Comparison of ENCODE assay signal across 12 cellular contexts in the genomic region with DNA sequence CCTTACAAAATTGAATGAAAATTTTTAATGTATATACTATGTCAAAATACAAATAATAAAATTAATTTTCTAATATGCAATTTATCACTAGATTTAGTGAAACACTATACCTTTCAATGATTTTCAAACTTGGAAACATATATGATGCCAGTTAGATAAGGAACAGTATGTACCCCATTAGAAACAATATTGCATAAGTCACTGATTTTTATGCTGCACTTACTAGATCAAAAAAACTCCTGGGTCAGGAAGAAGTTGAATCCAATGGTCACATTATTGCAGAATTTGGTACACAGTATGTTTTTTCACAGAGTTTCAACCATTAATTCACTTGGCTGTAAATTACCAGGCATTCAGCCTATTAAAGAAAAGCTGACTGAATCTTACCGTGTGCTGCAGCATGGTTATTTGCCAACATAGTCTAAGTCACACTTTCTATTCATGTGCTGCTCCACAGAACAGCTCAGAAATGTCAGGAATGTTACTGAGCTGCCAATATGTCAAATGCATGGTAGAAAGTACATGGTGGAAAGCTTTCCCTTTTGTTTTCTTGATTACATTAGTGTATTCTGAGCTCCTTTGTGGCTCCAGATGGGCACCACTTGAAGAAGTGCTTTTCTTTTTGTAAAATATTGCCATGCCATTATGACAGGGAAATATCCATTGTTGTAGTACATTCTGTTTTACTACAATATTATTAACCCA. TPM values are rescaled to one million over a fixed set of nuclear protein-coding genes. Genes with fewer than 3 reads are reported as not detected.
DNase-seq lines count a peak whose midpoint lies in the region; ATAC-seq and TF ChIP-seq lines count a peak whose summit lies in the region.
"Had no signal": no experiment of that assay in that cellular context is flagged by ENCODE, and none has a peak within 500 bp of the region (broad histone marks: within the 10 kb centered on the region; RNA-seq: fewer than 3 reads in every experiment).

No MANE protein-coding gene starts in this region.

- H3K9me3 ChIP-seq in heart right ventricle: peaks cover 0 to 3% (median 0%) of the 10 kb centered on the region in 11 donors
- H3K9me3 ChIP-seq: uterus had no signal

- H3K4me3 ChIP-seq in astrocyte of the cerebellum (ENCODE audit: low read depth, low read length): no peak overlapping the region
- peak overlapping the region in 1 of 10 donors; percentile 15 for H3K4me3 ChIP-seq in heart right ventricle
- H3K4me3 ChIP-seq in retinal pigment epithelial cell (ENCODE audit: low read length): no peak overlapping the region
- H3K4me3 ChIP-seq: uterus had no signal

- no peaks in the 10 kb centered on the region for H3K36me3 ChIP-seq in heart right ventricle
- H3K36me3 ChIP-seq: uterus had no signal

- no peaks in the 10 kb centered on the region for H3K27me3 ChIP-seq in heart right ventricle
- H3K27me3 ChIP-seq: uterus had no signal

- in situ Hi-C loops in astrocyte of the cerebellum (cut with HindIII; ENCODE audit: low sequenced_read_pairs): no loop called here

- DNase-seq in H4 (ENCODE audit: low spot score) (peak; percentile 68), astrocyte of the cerebellum (ENCODE audit: low read depth) (peak; percentile 92), heart right ventricle (peak in 1 of 2 donors; percentile 11), retinal pigment epithelial cell (ENCODE audit: low read depth) (peak; percentile 89), SHP77 (lab: John Stamatoyannopoulos, UW) (no peak)
- DNase-seq: activated CD4-positive, alpha-beta T cell treated with anti-CD3 and anti-CD28 coated beads, Interleukin-2, amount 10 ng/mL, durations not matched to agents 24 days and 14 days; activated naive CD8-positive, alpha-beta T cell treated with anti-CD3 and anti-CD28 coated beads for 36 hours; NCI-H1930; uterus had no signal

- H3K27ac ChIP-seq in heart right ventricle: peak overlapping the region in 9 of 10 donors; percentile 35 to 84 (median 69)
- H3K27ac ChIP-seq: uterus had no signal

- peaks cover 0 to 25% (median 6%) of the 10 kb centered on the region in 9 donors for H3K4me1 ChIP-seq in heart right ventricle
- H3K4me1 ChIP-seq: uterus had no signal

- WGBS in heart right ventricle, 2 donors: 9 to 14% methylated on average over 1 of the region's 1 CpG

- intact Hi-C loops in heart right ventricle (cut with DNase I): loop anchor here in 3 of 10 donors (2.0 to 10.0 kb wide), 3 partner anchors 399 to 509 kb away; no protein-coding TSS in a partner anchor

- ATAC-seq in heart right ventricle: peak; percentile 56 to 89 (median 82)
- no peak for ATAC-seq in HG02981 (IDR thresholded peaks at IDR 0.05; ENCODE audit: unreplicated experiment)
- ATAC-seq in HG02571 (IDR thresholded peaks at IDR 0.05; ENCODE audit: unreplicated experiment): no peak
- no peak for ATAC-seq in HG03439 (IDR thresholded peaks at IDR 0.05; ENCODE audit: unreplicated experiment)

- TF ChIP-seq CTCF in astrocyte of the cerebellum (IDR thresholded peaks at IDR 0.05; ENCODE audit: low read depth, low read length, missing control alignments): no peak
- no peak for TF ChIP-seq CTCF in heart right ventricle (IDR thresholded peaks at IDR 0.05)
- no peak for TF ChIP-seq CTCF in retinal pigment epithelial cell (conservative IDR thresholded peaks at IDR 0.05; ENCODE audit: low read depth, low read length)

RNA-seq across cellular contexts. Expression of a gene that starts 9.9 kb away (rescaled TPM):
- total RNA-seq in H4 (2014; rRNA removed; shearing (Covaris generic)): 2.7 and 4.5 TPM in 2 replicates
- total RNA-seq in heart right ventricle: 10 to 100 TPM in 6 of 10 donors, 1 to 10 TPM in 4; 5.6 to 22.9 (median 11.7) TPM
- polyA plus RNA-seq in heart right ventricle: 1 to 10 TPM; 5.3 to 6.1 TPM
- total RNA-seq: activated CD4-positive, alpha-beta T cell treated with anti-CD3 and anti-CD28 coated beads, Interleukin-2, amount 10 ng/mL, durations not matched to agents 24 days and 14 days; activated naive CD8-positive, alpha-beta T cell treated with anti-CD3 and anti-CD28 coated beads for 36 hours had no signal

Comparison
In these comparisons a context has a peak if more than half of its experiments do, and no peak if none do; other contexts are left out.
1. DNase-seq: peak in H4 (single experiment), astrocyte of the cerebellum (single experiment) and retinal pigment epithelial cell (single experiment); none in SHP77 (0 of 2).
2. ATAC-seq: peak in heart right ventricle (8 of 8); none in HG02981 (single experiment), HG02571 (single experiment) and HG03439 (single experiment).